ENCODE assay signal across 8 cellular contexts in genomic region chrX:86946569-86946968, GRCh38.
A peak's percentile ranks its signal among the peaks of the same experiment; 100 is the strongest.
DNase-seq lines count a peak whose midpoint lies in the region; ATAC-seq and TF ChIP-seq lines count a peak whose summit lies in the region.

No MANE protein-coding gene starts in this region.

- TF ChIP-seq CTCF in BE2C (IDR thresholded peaks at IDR 0.05; ENCODE audit: low read depth, low read length) (peak; percentile 43), SK-N-SH (IDR thresholded peaks at IDR 0.05) (peak; percentile 72)

- POLR2A ChIA-PET in SK-N-SH (lab: Yijun Ruan, JAX): no interaction called here

- H3K4me1 ChIP-seq in BE2C (no peaks in the 10 kb centered on the region), SK-N-SH (ENCODE audit: control insufficient read depth in 1 of 2, insufficient read depth in 2 of 2, low read depth in 1 of 2, low read length in 1 of 2) (no peaks in the 10 kb centered on the region), iPS-18a (ENCODE audit: control insufficient read depth, low read depth, low read length) (peaks cover 24% of the 10 kb centered on the region)

- no peaks in the 10 kb centered on the region for H3K9me2 ChIP-seq in SK-N-SH

- H3K9ac ChIP-seq in SK-N-SH (no peak overlapping the region), iPS-18a (ENCODE audit: low read length) (no peak overlapping the region)

- H2AFZ ChIP-seq in SK-N-SH (ENCODE audit: low read depth): no peak overlapping the region

- peak; percentile 97 for ATAC-seq in GM18858 (IDR thresholded peaks at IDR 0.05; ENCODE audit: unreplicated experiment)
- peak; percentile 94 for ATAC-seq in HG03378 (IDR thresholded peaks at IDR 0.05; ENCODE audit: unreplicated experiment)
- ATAC-seq in GM19397 (IDR thresholded peaks at IDR 0.05; ENCODE audit: unreplicated experiment): no peak
- no peak for ATAC-seq in GM21515 (IDR thresholded peaks at IDR 0.05; ENCODE audit: unreplicated experiment)

- no peaks in the 10 kb centered on the region for H4K20me1 ChIP-seq in SK-N-SH (ENCODE audit: insufficient read depth)

- no peaks in the 10 kb centered on the region for H3K27me3 ChIP-seq in BE2C
- H3K27me3 ChIP-seq in SK-N-SH (ENCODE audit: insufficient read depth): no peaks in the 10 kb centered on the region
- H3K27me3 ChIP-seq in iPS-18a (ENCODE audit: control insufficient read depth, insufficient read depth, low read length): no peaks in the 10 kb centered on the region

- no peaks in the 10 kb centered on the region for H3F3A ChIP-seq in SK-N-SH (replicated peaks; ENCODE audit: insufficient read depth)

- no peak for TF ChIP-seq EP300 in SK-N-SH (IDR thresholded peaks at IDR 0.05; ENCODE audit: borderline replicate concordance in 1 of 2, low read depth in 1 of 2, low read length in 1 of 2)

- H3K27ac ChIP-seq in SK-N-SH (ENCODE audit: low read depth in 2 of 2, low read length in 1 of 2) (no peak overlapping the region), iPS-18a (ENCODE audit: low read length) (no peak overlapping the region)

- TF ChIP-seq RAD21 in SK-N-SH (IDR thresholded peaks at IDR 0.05; ENCODE audit: low read length): peak; percentile 59

- H3K79me2 ChIP-seq in SK-N-SH (ENCODE audit: insufficient read depth): no peaks in the 10 kb centered on the region

- DNase-seq in BE2C: no peak
- DNase-seq in SK-N-SH: peak; percentile 4
- no peak for DNase-seq in amniotic stem cell (lab: John Stamatoyannopoulos, UW)

- 0% methylated on average over 1 of the region's 1 CpG for WGBS in SK-N-SH (ENCODE audit: low lambda C conversion rate)

- H3K4me3 ChIP-seq in BE2C (ENCODE audit: low read depth, low read length) (no peak overlapping the region), SK-N-SH (ENCODE audit: low read depth in 2 of 2, low read length in 1 of 2) (no peak overlapping the region), iPS-18a (ENCODE audit: low read length) (peak overlapping the region; percentile 37)

- no peaks in the 10 kb centered on the region for H3K36me3 ChIP-seq in BE2C
- no peaks in the 10 kb centered on the region for H3K36me3 ChIP-seq in SK-N-SH (replicated peaks in 1 of 2; ENCODE audit: control insufficient read depth in 1 of 2, insufficient read depth in 2 of 2, low read length in 1 of 2)
- H3K36me3 ChIP-seq in iPS-18a (ENCODE audit: control insufficient read depth, low read depth, low read length): no peaks in the 10 kb centered on the region

- CTCF ChIA-PET in SK-N-SH (lab: Yijun Ruan, JAX): interaction anchor here (0.6 to 2.0 kb wide), 12 partner anchors 9 to 1317 kb away, joined by 3 to 7 read pairs (median 4); no protein-coding TSS in a partner anchor

- H3K9me3 ChIP-seq in BE2C (no peaks in the 10 kb centered on the region), SK-N-SH (no peaks in the 10 kb centered on the region), iPS-18a (ENCODE audit: control insufficient read depth, low read depth, low read length) (no peaks in the 10 kb centered on the region)

- no peak overlapping the region for H3K4me2 ChIP-seq in SK-N-SH

TF ChIP-seq in SK-N-SH, 30 proteins besides CTCF, POLR2A, EP300 and RAD21:
- no peak for TF ChIP-seq FOXJ3 (CRISPR knock-in tag; IDR thresholded peaks at IDR 0.05)
- no peak for TF ChIP-seq TCF12 (IDR thresholded peaks at IDR 0.05)
- peak; percentile 28; the same call in 1 of the 2 replicates for TF ChIP-seq SMC3 (IDR thresholded peaks at IDR 0.05; ENCODE audit: low read depth, low read length)

Comparison
In these comparisons a context has a peak if more than half of its experiments do, and no peak if none do; other contexts are left out.
1. ATAC-seq: peak in GM18858 (single experiment) and HG03378 (single experiment); none in GM19397 (single experiment) and GM21515 (single experiment).